In genomic region chr1:201298381-201299367, GRCh38 we compare ENCODE assay signal across 20 cellular contexts. TPM values are rescaled to one million over a fixed set of nuclear protein-coding genes. Genes with fewer than 3 reads are reported as not detected.
DNase-seq lines count a peak whose midpoint lies in the region; ATAC-seq, FAIRE-seq and TF ChIP-seq lines count a peak whose summit lies in the region.
"Had no signal": no experiment of that assay in that cellular context is flagged by ENCODE, and none has a peak within 500 bp of the region (broad histone marks: within the 10 kb centered on the region; RNA-seq: fewer than 3 reads in every experiment).

No MANE protein-coding gene starts in this region.

- H3K27me3 ChIP-seq in A673 (replicated peaks; ENCODE audit: insufficient read depth, low read depth, low read length, poor library complexity) (no peaks in the 10 kb centered on the region), bronchial epithelial cell (ENCODE audit: control insufficient read depth, insufficient read depth, low read length) (no peaks in the 10 kb centered on the region)

- H3K9me3 ChIP-seq in A673 (ENCODE audit: low read depth, low read length, poor library complexity, severe bottlenecking), result no peaks in the 10 kb centered on the region

- H3K4me3 ChIP-seq in A673 (ENCODE audit: low read depth, low read length, poor library complexity, severe bottlenecking), result no peak overlapping the region
- no peak overlapping the region for H3K4me3 ChIP-seq in bronchial epithelial cell (ENCODE audit: low read depth, low read length)

- peaks cover 10% of the 10 kb centered on the region for H3K4me1 Mint-ChIP-seq in mesothelial cell of epicardium

- ATAC-seq in Right ventricle myocardium superior (ENCODE audit: poor library complexity) (no peak), GM18520 (IDR thresholded peaks at IDR 0.05; ENCODE audit: unreplicated experiment) (no peak), HG02884 (IDR thresholded peaks at IDR 0.05; ENCODE audit: unreplicated experiment) (no peak)
- ATAC-seq: activated CD8-positive, alpha-beta T cell treated with anti-CD3 and anti-CD28 coated beads for 36 hours; activated T-cell treated with anti-CD3 and anti-CD28 coated beads, Interleukin-2, amount 50 U/mL, for 72 hours had no signal

- POLR2A ChIA-PET in A673 (lab: Charles Lee; ENCODE audit: low non-redundant PET), result interaction anchor here (0.7 kb wide), 1 partner anchor 32 kb away, joined by 3 read pairs; no protein-coding TSS in a partner anchor

- no peak overlapping the region for H3K4me3 Mint-ChIP-seq in mesothelial cell of epicardium
- H3K4me3 Mint-ChIP-seq: activated CD8-positive, alpha-beta T cell treated with anti-CD3 and anti-CD28 coated beads for 36 hours; activated T-cell treated with anti-CD3 and anti-CD28 coated beads, Interleukin-2, amount 50 U/mL, for 72 hours had no signal

- peak overlapping the region; percentile 96 for H3K27ac ChIP-seq in A673 (ENCODE audit: low read depth, low read length, poor library complexity, severe bottlenecking)
- H3K27ac ChIP-seq: parathyroid adenoma had no signal

- no peaks in the 10 kb centered on the region for H3K9me3 Mint-ChIP-seq in mesothelial cell of epicardium
- H3K9me3 Mint-ChIP-seq: activated CD8-positive, alpha-beta T cell treated with anti-CD3 and anti-CD28 coated beads for 36 hours; activated T-cell treated with anti-CD3 and anti-CD28 coated beads, Interleukin-2, amount 50 U/mL, for 72 hours had no signal

- H3K36me3 Mint-ChIP-seq in mesothelial cell of epicardium, result no peaks in the 10 kb centered on the region

- CTCF ChIA-PET in A673 (lab: Charles Lee), result interaction anchor here (0.5 kb wide), 1 partner anchor 49 kb away, joined by 4 read pairs; no protein-coding TSS in a partner anchor

- H3K27me3 Mint-ChIP-seq in mesothelial cell of epicardium (ENCODE audit: low read depth), result peaks cover 7% of the 10 kb centered on the region

- BruUV-seq in A673 (replicated peaks; lab: Mats Ljungman, UMichigan), result no TSS peak

- intact Hi-C loops in A673 (cut with micrococcal nuclease; ENCODE audit: unreplicated experiment), result no loop called here
- intact Hi-C loops in Right ventricle myocardium superior (cut with DNase I), result no loop called here

- H3K36me3 ChIP-seq in A673 (ENCODE audit: insufficient read depth, low read length, poor library complexity, severe bottlenecking) (peaks cover 95% of the 10 kb centered on the region), bronchial epithelial cell (ENCODE audit: control insufficient read depth, insufficient read depth, low read length) (peaks cover 34% of the 10 kb centered on the region)

- DNase-seq in A673 (ENCODE audit: low spot score) (no peak), LoVo (ENCODE audit: low spot score) (peak; percentile 48), bronchial epithelial cell (ENCODE audit: low read depth) (peak; percentile 71), myocyte (ENCODE audit: low read depth) (peak; percentile 66), Right ventricle myocardium superior (no peak), mesothelial cell of epicardium (ENCODE audit: low spot score in 2 of 2, unreplicated experiment in 2 of 2) (no peak)
- DNase-seq: activated CD8-positive, alpha-beta T cell treated with anti-CD3 and anti-CD28 coated beads for 36 hours; activated T-cell treated with anti-CD3 and anti-CD28 coated beads, Interleukin-2, amount 50 U/mL, for 72 hours; caudate nucleus; COR-L47; effector memory CD4-positive, alpha-beta T cell; MM.1S; NCI-H2029; NCI-H510A; OCI-M1; stimulated activated naive CD4-positive, alpha-beta T cell had no signal

- peaks cover 100% of the 10 kb centered on the region for H3K4me1 ChIP-seq in A673 (ENCODE audit: insufficient read depth, low read length, poor library complexity, severe bottlenecking)
- H3K4me1 ChIP-seq: parathyroid adenoma had no signal

- TF ChIP-seq CTCF in A673 (conservative IDR thresholded peaks at IDR 0.05; ENCODE audit: low read depth, low read length), result no peak
- TF ChIP-seq CTCF in bronchial epithelial cell (IDR thresholded peaks at IDR 0.05; ENCODE audit: insufficient read depth, low read length, severe bottlenecking), result no peak
- TF ChIP-seq CTCF in mesothelial cell of epicardium (IDR thresholded peaks at IDR 0.05; ENCODE audit: unreplicated experiment), result no peak

- no peak overlapping the region for H3K27ac Mint-ChIP-seq in mesothelial cell of epicardium
- H3K27ac Mint-ChIP-seq: activated CD8-positive, alpha-beta T cell treated with anti-CD3 and anti-CD28 coated beads for 36 hours; activated T-cell treated with anti-CD3 and anti-CD28 coated beads, Interleukin-2, amount 50 U/mL, for 72 hours had no signal

- FAIRE-seq in bronchial epithelial cell (lab: Jason Lieb, UNC), result peak; percentile 70

RNA-seq across cellular contexts. Expression of gene PKP1, which starts 15.4 kb away (rescaled TPM):
- total RNA-seq in A673 (2021) (492 and 535 TPM in 2 replicates), bronchial epithelial cell (117 and 337 TPM in 2 replicates), myocyte (0.05 and 0.13 TPM in 2 replicates), Right ventricle myocardium superior (0.08 TPM), mesothelial cell of epicardium (0.54 to 0.58 TPM (median 0.57 TPM) in 3 replicates)
- 1.0 TPM for polyA plus RNA-seq in myocyte (2012)
- total RNA-seq: activated CD8-positive, alpha-beta T cell treated with anti-CD3 and anti-CD28 coated beads for 36 hours; activated T-cell treated with anti-CD3 and anti-CD28 coated beads, Interleukin-2, amount 50 U/mL, for 72 hours; fibroblast of villous mesenchyme had no signal

Comparison
In these comparisons a context has a peak if more than half of its experiments do, and no peak if none do; other contexts are left out.
1. DNase-seq: peak in LoVo (single experiment), bronchial epithelial cell (single experiment) and myocyte (single experiment); none in A673 (single experiment), Right ventricle myocardium superior (single experiment) and mesothelial cell of epicardium (0 of 2).
2. RNA of gene PKP1, which starts 15.4 kb away (total RNA-seq): 492 to 535 TPM in A673 and 117 to 337 TPM in bronchial epithelial cell; 0.54 to 0.58 TPM in mesothelial cell of epicardium, 0.05 to 0.13 TPM in myocyte and 0.08 TPM in Right ventricle myocardium superior (single experiment); every median in the first group is over 10 times any median in the second.